Comparison of ENCODE assay signal across 28 cellular contexts in genomic region chr4:8657381-8657776, GRCh38.
DNase-seq lines count a peak whose midpoint lies in the region; FAIRE-seq and TF ChIP-seq lines count a peak whose summit lies in the region.
"Had no signal": no experiment of that assay in that cellular context is flagged by ENCODE, and none has a peak within 500 bp of the region (broad histone marks: within the 10 kb centered on the region; RNA-seq: fewer than 3 reads in every experiment).

No MANE protein-coding gene starts in this region.

- no peak for FAIRE-seq in astrocyte (lab: Jason Lieb, UNC)
- FAIRE-seq: A204.1, GM12891, HepG2 had no signal

- TF ChIP-seq CTCF in astrocyte (IDR thresholded peaks at IDR 0.05; ENCODE audit: insufficient read depth, low read depth, low read length) (no peak), sigmoid colon (IDR thresholded peaks at IDR 0.05) (no peak)

- H4K20me1 ChIP-seq in astrocyte (ENCODE audit: insufficient read depth, low read length), result no peaks in the 10 kb centered on the region

- H4K5ac ChIP-seq in mesendoderm (ENCODE audit: low read length), result no peak overlapping the region

- no peak overlapping the region for H4K91ac ChIP-seq in trophoblast cell (ENCODE audit: low read depth, low read length)

- peaks cover 1% of the 10 kb centered on the region for H3K9me3 Mint-ChIP-seq in astrocyte (ENCODE audit: unreplicated experiment)

- H3K79me1 ChIP-seq in trophoblast cell (ENCODE audit: low read length) (no peaks in the 10 kb centered on the region), mesendoderm (ENCODE audit: low read length) (no peaks in the 10 kb centered on the region)

- no peak overlapping the region for H2BK120ac ChIP-seq in trophoblast cell (ENCODE audit: insufficient read depth, low read length, poor library complexity)
- H2BK120ac ChIP-seq in mesendoderm (ENCODE audit: low read depth, low read length), result no peak overlapping the region

- H3K4me3 Mint-ChIP-seq in astrocyte (ENCODE audit: unreplicated experiment), result no peak overlapping the region
- H3K4me3 Mint-ChIP-seq: CD4-positive, alpha-beta memory T cell had no signal

- no peak overlapping the region for H2BK5ac ChIP-seq in trophoblast cell (ENCODE audit: low read depth, low read length, poor library complexity)
- no peak overlapping the region for H2BK5ac ChIP-seq in mesendoderm (ENCODE audit: low read length)

- H3K4me3 ChIP-seq in H7 (ENCODE audit: insufficient read depth, low read depth, low read length) (no peak overlapping the region), astrocyte (ENCODE audit: insufficient read depth, low read depth, low read length) (no peak overlapping the region), sigmoid colon (no peak overlapping the region), trophoblast cell (ENCODE audit: low read depth, low read length) (no peak overlapping the region), mesendoderm (ENCODE audit: low read length) (no peak overlapping the region)

- H2AFZ ChIP-seq in astrocyte (ENCODE audit: low read depth, low read length) (no peak overlapping the region), trophoblast cell (ENCODE audit: insufficient read depth, low read length, poor library complexity) (no peak overlapping the region)

- no peak overlapping the region for H2BK12ac ChIP-seq in trophoblast cell (ENCODE audit: low read length)

- no peaks in the 10 kb centered on the region for H3K27me3 ChIP-seq in H7 (ENCODE audit: control insufficient read depth, insufficient read depth, low read length)
- H3K27me3 ChIP-seq in astrocyte (ENCODE audit: insufficient read depth, low read length), result peaks cover 3% of the 10 kb centered on the region
- H3K27me3 ChIP-seq in sigmoid colon, result peaks cover 0 to 21% (median 0%) of the 10 kb centered on the region in 3 donors
- no peaks in the 10 kb centered on the region for H3K27me3 ChIP-seq in trophoblast cell (ENCODE audit: insufficient read depth, low read length)
- H3K27me3 ChIP-seq in mesendoderm (ENCODE audit: insufficient read depth, low read length, poor library complexity), result no peaks in the 10 kb centered on the region

- no peak overlapping the region for H2BK15ac ChIP-seq in mesendoderm (replicated peaks; ENCODE audit: low read depth)

- no peak for TF ChIP-seq EP300 in sigmoid colon (IDR thresholded peaks at IDR 0.05)

- H3K4me1 Mint-ChIP-seq in astrocyte (ENCODE audit: low read depth, unreplicated experiment), result peaks cover 4% of the 10 kb centered on the region

- H4K8ac ChIP-seq in trophoblast cell (ENCODE audit: low read depth, low read length) (no peak overlapping the region), mesendoderm (ENCODE audit: low read depth, low read length) (no peak overlapping the region)

- no peaks in the 10 kb centered on the region for H3K4me1 ChIP-seq in astrocyte (ENCODE audit: insufficient read depth, low read length)
- no peaks in the 10 kb centered on the region for H3K4me1 ChIP-seq in sigmoid colon
- peaks cover 0 to 2% of the 10 kb centered on the region in 2 experiments for H3K4me1 ChIP-seq in trophoblast cell (ENCODE audit: control insufficient read depth in 1 of 2, insufficient read depth in 2 of 2, low read length in 2 of 2)
- H3K4me1 ChIP-seq in mesendoderm (ENCODE audit: control insufficient read depth, low read depth, low read length), result no peaks in the 10 kb centered on the region

- no peak overlapping the region for H3K56ac ChIP-seq in mesendoderm (ENCODE audit: low read length)

- WGBS in sigmoid colon, 2 donors, result 75 to 77% methylated on average over 10 of the region's 10 CpGs
- no CpG with 5 or more reads among the region's 10 CpGs for WGBS in trophoblast cell (ENCODE audit: extremely low coverage, insufficient coverage, insufficient read length)
- no CpG with 5 or more reads among the region's 10 CpGs for WGBS in mesendoderm (ENCODE audit: extremely low coverage, insufficient coverage, low lambda C conversion rate)

- H3K4me2 ChIP-seq in astrocyte (ENCODE audit: low read length) (no peak overlapping the region), trophoblast cell (ENCODE audit: low read length) (no peak overlapping the region), mesendoderm (ENCODE audit: low read length) (no peak overlapping the region)

- no peaks in the 10 kb centered on the region for H3K36me3 ChIP-seq in H7 (replicated peaks; ENCODE audit: control insufficient read depth, insufficient read depth, low read length)
- H3K36me3 ChIP-seq in astrocyte (ENCODE audit: insufficient read depth, low read length), result no peaks in the 10 kb centered on the region
- no peaks in the 10 kb centered on the region for H3K36me3 ChIP-seq in sigmoid colon
- no peaks in the 10 kb centered on the region for H3K36me3 ChIP-seq in trophoblast cell (ENCODE audit: control insufficient read depth in 1 of 2, insufficient read depth in 2 of 2, low read length in 2 of 2)
- no peaks in the 10 kb centered on the region for H3K36me3 ChIP-seq in mesendoderm (ENCODE audit: control insufficient read depth, insufficient read depth, low read length)

- H3K27me3 Mint-ChIP-seq in astrocyte (ENCODE audit: low read depth, unreplicated experiment), result peaks cover 38% of the 10 kb centered on the region

- no peak overlapping the region for H3K18ac ChIP-seq in trophoblast cell (ENCODE audit: low read length)
- no peak overlapping the region for H3K18ac ChIP-seq in mesendoderm (ENCODE audit: low read length)

- H3K4ac ChIP-seq in trophoblast cell (ENCODE audit: low read depth, low read length) (no peak overlapping the region), mesendoderm (ENCODE audit: low read depth, low read length) (no peak overlapping the region)

- DNase-seq in H7 (peak; percentile 44), astrocyte (ENCODE audit: low read depth) (no peak), mesenteric fat pad (ENCODE audit: low spot score) (peak; percentile 64), sigmoid colon (peak; percentile 30), DMS53 treated with DMSO at 0.1 percent for 48 hours (lab: John Stamatoyannopoulos, UW; ENCODE audit: unreplicated experiment) (no peak), trophoblast cell (no peak), mesendoderm (no peak), retina (no peak)
- DNase-seq: C1 segment of cervical spinal cord; CD4-positive, alpha-beta memory T cell; COR-L47; DMS79 treated with DMSO at 0.1 percent for 48 hours; GF-D8; GOT3; Karpas-422; NCI-H1092; NCI-H1417 treated with DMSO at 0.1 percent for 48 hours; NCI-H1694 treated with DMSO at 0.1 percent for 48 hours; NCI-H2081 treated with DMSO at 0.1 percent for 48 hours; NCI-H2171; NCI-H345; NCI-H510A treated with DMSO at 0.1 percent for 48 hours; NK-92 treated with Interleukin-12 subunit alpha and Interleukin-12 subunit beta, amount 100 ng/mL, for 24 hours; PC-3; SHP77 had no signal

- no peak for TF ChIP-seq POLR2A in sigmoid colon (IDR thresholded peaks at IDR 0.05)

- intact Hi-C loops in sigmoid colon (cut with DNase I), result no loop called here

- no peaks in the 10 kb centered on the region for H3K36me3 Mint-ChIP-seq in astrocyte (ENCODE audit: low read depth, unreplicated experiment)
- H3K36me3 Mint-ChIP-seq: CD4-positive, alpha-beta memory T cell had no signal

- H4K12ac ChIP-seq in trophoblast cell (ENCODE audit: low read depth, low read length), result no peak overlapping the region

- no peak overlapping the region for H2AK5ac ChIP-seq in trophoblast cell (ENCODE audit: low read length)
- no peak overlapping the region for H2AK5ac ChIP-seq in mesendoderm (ENCODE audit: low read length)

- H3K23ac ChIP-seq in trophoblast cell (ENCODE audit: low read length), result no peak overlapping the region
- H3K23ac ChIP-seq in mesendoderm (ENCODE audit: low read length), result no peak overlapping the region

- H3K27ac ChIP-seq in astrocyte (ENCODE audit: low read depth, low read length), result no peak overlapping the region
- no peak overlapping the region for H3K27ac ChIP-seq in sigmoid colon
- no peak overlapping the region for H3K27ac ChIP-seq in trophoblast cell (ENCODE audit: low read depth, low read length)
- no peak overlapping the region for H3K27ac ChIP-seq in mesendoderm (ENCODE audit: low read depth, low read length)

- H3K79me2 ChIP-seq in astrocyte (ENCODE audit: insufficient read depth, low read length) (no peaks in the 10 kb centered on the region), trophoblast cell (ENCODE audit: control insufficient read depth, insufficient read depth, low read length, poor library complexity) (no peaks in the 10 kb centered on the region), mesendoderm (ENCODE audit: control insufficient read depth, insufficient read depth, low read length) (no peaks in the 10 kb centered on the region)

- H3K9ac ChIP-seq in astrocyte (ENCODE audit: low read length) (no peak overlapping the region), trophoblast cell (ENCODE audit: low read length) (no peak overlapping the region), mesendoderm (ENCODE audit: low read length) (no peak overlapping the region)

- no peak overlapping the region for H3K14ac ChIP-seq in trophoblast cell (ENCODE audit: low read length)

- H3K9me3 ChIP-seq in astrocyte (ENCODE audit: insufficient read depth, low read depth, low read length) (no peaks in the 10 kb centered on the region), sigmoid colon (no peaks in the 10 kb centered on the region), trophoblast cell (ENCODE audit: insufficient read depth, low read depth, low read length) (no peaks in the 10 kb centered on the region)

- H3K27ac Mint-ChIP-seq in astrocyte (ENCODE audit: unreplicated experiment), result peak overlapping the region; percentile 35
- H3K27ac Mint-ChIP-seq: CD4-positive, alpha-beta memory T cell had no signal

Comparison
In these comparisons a context has a peak if more than half of its experiments do, and no peak if none do; other contexts are left out.
1. DNase-seq: peak in H7 (single experiment), mesenteric fat pad (single experiment) and sigmoid colon (single experiment); none in astrocyte (single experiment), DMS53 treated with DMSO at 0.1 percent for 48 hours (single experiment), trophoblast cell (0 of 2), mesendoderm (single experiment) and retina (single experiment).